8 cellular contexts compared by ENCODE assay signal in the genomic region with DNA sequence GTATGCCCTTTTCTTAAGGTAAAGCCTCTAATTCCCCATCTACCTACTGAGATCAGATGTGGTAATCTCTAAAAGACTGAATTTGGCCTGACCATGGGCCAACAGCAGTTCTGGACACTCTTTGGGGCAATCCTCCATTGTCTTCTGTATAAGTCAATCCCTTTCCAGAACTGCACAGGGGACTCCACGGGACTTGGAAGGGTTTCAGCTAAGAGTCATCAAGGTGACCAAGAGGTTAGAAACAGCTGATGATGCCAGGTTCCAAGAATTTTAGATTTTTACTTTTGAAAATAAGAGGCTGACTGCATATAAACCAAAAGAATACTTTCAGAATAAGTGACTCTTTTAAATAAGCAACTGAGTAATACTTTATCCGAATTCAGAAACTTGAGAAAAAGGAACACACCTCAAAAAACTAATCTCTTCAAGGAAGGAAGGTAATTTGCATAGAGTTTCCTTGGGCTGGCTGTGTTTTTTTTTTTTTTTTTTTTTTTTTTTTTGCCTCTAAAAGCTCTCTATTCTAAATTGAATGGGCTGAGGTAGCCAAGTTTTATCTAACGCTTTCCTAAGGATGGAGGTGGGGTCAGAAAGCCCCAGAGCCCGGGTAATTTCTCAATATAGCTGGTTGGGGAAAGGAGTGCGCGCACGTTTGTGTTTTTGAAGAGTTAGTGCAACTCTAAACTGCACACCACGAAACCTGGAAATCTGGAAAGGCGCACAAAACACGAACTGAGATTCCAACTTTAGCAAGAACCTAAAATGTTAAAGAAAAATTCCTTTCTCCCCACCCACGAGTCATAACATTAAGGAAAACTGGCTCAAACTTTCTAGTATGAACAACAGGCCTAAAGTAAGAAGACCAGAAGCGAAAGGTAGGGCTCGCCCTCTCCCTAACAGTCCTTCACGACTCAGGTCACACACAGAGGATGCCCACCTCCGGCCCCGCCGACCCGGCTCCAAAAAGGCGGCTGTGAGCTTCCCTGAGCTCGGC. TPM values are rescaled to one million over a fixed set of nuclear protein-coding genes. Genes with fewer than 3 reads are reported as not detected.
DNase-seq lines count a peak whose midpoint lies in the region; ATAC-seq, FAIRE-seq and TF ChIP-seq lines count a peak whose summit lies in the region.

No MANE protein-coding gene starts in this region.

- H3K36me3 ChIP-seq in body of pancreas (replicated peaks in 1 of 2; ENCODE audit: insufficient read depth in 1 of 2, low read depth in 2 of 2) (peaks cover 9 to 13% of the 10 kb centered on the region in 2 donors), lower lobe of right lung (peaks cover 27% of the 10 kb centered on the region), urinary bladder (ENCODE audit: insufficient read depth) (peaks cover 3% of the 10 kb centered on the region)

- H3K9me3 ChIP-seq in body of pancreas (no peaks in the 10 kb centered on the region), lower lobe of right lung (no peaks in the 10 kb centered on the region)

- ATAC-seq in body of pancreas (no peak), lower lobe of right lung (no peak), HG03442 (IDR thresholded peaks at IDR 0.05; ENCODE audit: unreplicated experiment) (no peak)

- TF ChIP-seq POLR2A in body of pancreas (IDR thresholded peaks at IDR 0.05), result no peak

- intact Hi-C loops in body of pancreas (cut with DNase I) (no loop called here), lower lobe of right lung (cut with DNase I) (no loop called here)

- WGBS in body of pancreas, 2 donors, result 1% methylated on average over 17 to 20 of the region's 20 CpGs
- 1% methylated on average over 20 of the region's 20 CpGs for WGBS in urinary bladder

- peak; percentile 16 for DNase-seq in AG08395 (ENCODE audit: low spot score)
- DNase-seq in HFF-Myc (ENCODE audit: extremely low read depth, low read depth), result no peak
- DNase-seq in body of pancreas, result peak; percentile 27 to 60 (median 54)
- DNase-seq in lower lobe of right lung, result no peak
- DNase-seq in NCI-H146 treated with DMSO at 0.1 percent for 48 hours (lab: John Stamatoyannopoulos, UW; ENCODE audit: unreplicated experiment), result no peak
- DNase-seq in frontal cortex (ENCODE audit: low spot score in 2 of 2), result no peak

- H3K4me3 ChIP-seq in HFF-Myc (replicated peaks; ENCODE audit: low read depth, low read length) (peak overlapping the region; percentile 91), body of pancreas (peak overlapping the region; percentile 69 to 78), lower lobe of right lung (peak overlapping the region; percentile 98), urinary bladder (ENCODE audit: low read depth, low read length) (peak overlapping the region; percentile 72)

- no peak for FAIRE-seq in frontal cortex (lab: Jason Lieb, UNC)

- H3K27me3 ChIP-seq in body of pancreas (no peaks in the 10 kb centered on the region), lower lobe of right lung (ENCODE audit: low read depth) (no peaks in the 10 kb centered on the region)

- peak overlapping the region; percentile 96 to 99 (median 97) for H3K27ac ChIP-seq in body of pancreas
- H3K27ac ChIP-seq in lower lobe of right lung, result peak overlapping the region; percentile 100
- H3K27ac ChIP-seq in urinary bladder (ENCODE audit: low read depth), result peak overlapping the region; percentile 98

- TF ChIP-seq CTCF in HFF-Myc (IDR thresholded peaks at IDR 0.05; ENCODE audit: low read depth, low read length, missing control alignments) (no peak), body of pancreas (IDR thresholded peaks at IDR 0.05) (no peak), lower lobe of right lung (IDR thresholded peaks at IDR 0.05) (no peak)

- H3K4me1 ChIP-seq in body of pancreas, result peaks cover 42% of the 10 kb centered on the region
- peaks cover 45% of the 10 kb centered on the region for H3K4me1 ChIP-seq in lower lobe of right lung
- peaks cover 3% of the 10 kb centered on the region for H3K4me1 ChIP-seq in urinary bladder (ENCODE audit: insufficient read depth)

RNA-seq across cellular contexts. Expression of gene VCP, which starts 1.3 kb away (rescaled TPM):
- total RNA-seq in body of pancreas (100 to 1,000 TPM in 1 of 2 donors, 10 to 100 TPM in 1; 63.6 to 118 TPM), lower lobe of right lung (175 TPM), urinary bladder (174 TPM), frontal cortex (205 TPM)
- polyA plus RNA-seq in urinary bladder, result 142 TPM

RNA-seq across cellular contexts. Expression of gene FANCG, which starts 8.6 kb away (rescaled TPM):
- 10 to 100 TPM in 1 of 2 donors, 1 to 10 TPM in 1; 6.0 to 29.3 TPM for total RNA-seq in body of pancreas
- 13.9 TPM for total RNA-seq in lower lobe of right lung
- 14.9 TPM for total RNA-seq in urinary bladder
- 8.8 TPM for polyA plus RNA-seq in urinary bladder
- total RNA-seq in frontal cortex, result 18.8 TPM

RNA-seq across cellular contexts. Expression of gene PIGO, which starts 25.3 kb away (rescaled TPM):
- total RNA-seq in body of pancreas, result 10 to 100 TPM; 12.5 to 15.0 TPM
- 25.1 TPM for total RNA-seq in lower lobe of right lung
- 8.6 TPM for total RNA-seq in urinary bladder
- 14.8 TPM for polyA plus RNA-seq in urinary bladder
- 6.9 TPM for total RNA-seq in frontal cortex

RNA-seq across cellular contexts. Expression of gene STOML2, which starts 31.8 kb away (rescaled TPM):
- total RNA-seq in body of pancreas (10 to 100 TPM; 38.9 to 43.6 TPM), lower lobe of right lung (59.0 TPM), urinary bladder (52.3 TPM), frontal cortex (55.4 TPM)
- polyA plus RNA-seq in urinary bladder, result 106 TPM

RNA-seq across cellular contexts. Expression of gene ATOSB, which starts 44.5 kb away (rescaled TPM):
- total RNA-seq in body of pancreas (1 to 10 TPM; 2.3 to 6.6 TPM), lower lobe of right lung (20.3 TPM), urinary bladder (6.0 TPM), frontal cortex (12.2 TPM)
- polyA plus RNA-seq in urinary bladder, result 18.7 TPM

Comparison
In these comparisons a context has a peak if more than half of its experiments do, and no peak if none do; other contexts are left out.
1. DNase-seq: peak in AG08395 (single experiment) and body of pancreas (4 of 4); none in HFF-Myc (single experiment), lower lobe of right lung (single experiment), NCI-H146 treated with DMSO at 0.1 percent for 48 hours (single experiment) and frontal cortex (0 of 2).
2. Peak in every context shown above with its lines, with median percentiles within 50 percentile points of each other: H3K4me3 ChIP-seq and H3K27ac ChIP-seq.